In genomic region chr3:195154793-195155535, GRCh38 we compare ENCODE assay signal across 1 cellular context.
TF ChIP-seq lines count a peak whose summit lies in the region.

No MANE protein-coding gene starts in this region.

TF ChIP-seq in HepG2, 621 proteins besides CTCF, POLR2A, EP300 and RAD21 (continued from another document and continues in another):
- TF ChIP-seq ZNF800 (CRISPR knock-in tag; IDR thresholded peaks at IDR 0.05) (no peak), RFX5 (IDR thresholded peaks at IDR 0.05; ENCODE audit: low read depth, low read length) (peak; percentile 33; the same call in 1 of the 2 replicates), CEBPZ (IDR thresholded peaks at IDR 0.05; ENCODE audit: low read length) (no peak), SRSF4 (IDR thresholded peaks at IDR 0.05; ENCODE audit: low read depth, low read length, poor library complexity, severe bottlenecking) (no peak), FOXP1 (IDR thresholded peaks at IDR 0.05) (no peak), FOXP1 (CRISPR knock-in tag; IDR thresholded peaks at IDR 0.05) (peak; percentile 70; the same call in 1 of the 2 replicates), STAT6 (CRISPR knock-in tag; IDR thresholded peaks at IDR 0.05; ENCODE audit: borderline replicate concordance) (no peak; the same call in 1 of the 2 replicates), ZNF333 (CRISPR knock-in tag; IDR thresholded peaks at IDR 0.05; ENCODE audit: borderline replicate concordance) (no peak), ZBTB4 (CRISPR knock-in tag; IDR thresholded peaks at IDR 0.05; ENCODE audit: borderline replicate concordance) (peak; percentile 29; the same call in 1 of the 2 replicates), CBX1 (IDR thresholded peaks at IDR 0.05; ENCODE audit: low read depth) (no peak), ZNF33A (CRISPR knock-in tag; IDR thresholded peaks at IDR 0.05; ENCODE audit: borderline replicate concordance) (no peak), MED1 (CRISPR knock-in tag; IDR thresholded peaks at IDR 0.05) (peak; percentile 99), ZNF343 (CRISPR knock-in tag; IDR thresholded peaks at IDR 0.05) (peak; percentile 100), NR1H2 (CRISPR knock-in tag; IDR thresholded peaks at IDR 0.05; ENCODE audit: borderline replicate concordance, low read depth) (peak; percentile 71; the same call in 1 of the 2 replicates), ZBTB21 (CRISPR knock-in tag; IDR thresholded peaks at IDR 0.05) (no peak), CREBL2 (CRISPR knock-in tag; IDR thresholded peaks at IDR 0.05; ENCODE audit: borderline replicate concordance) (no peak), SP1 (IDR thresholded peaks at IDR 0.05) (no peak), SP1 (CRISPR knock-in tag; IDR thresholded peaks at IDR 0.05) (no peak), KLF6 (CRISPR knock-in tag; IDR thresholded peaks at IDR 0.05) (no peak), ZNF335 (CRISPR knock-in tag; IDR thresholded peaks at IDR 0.05) (0 out of 2 replicates have a peak, but pooled peaks have one; percentile 54), ZFP36L2 (CRISPR knock-in tag; IDR thresholded peaks at IDR 0.05) (no peak), ZNF280D (CRISPR knock-in tag; IDR thresholded peaks at IDR 0.05) (peak; percentile 19; the same call in 1 of the 2 replicates), ASH2L (IDR thresholded peaks at IDR 0.05; ENCODE audit: insufficient read length, low read depth, low read length) (peak; percentile 40), ZNF740 (CRISPR knock-in tag; IDR thresholded peaks at IDR 0.05) (no peak), XRCC5 (optimal IDR thresholded peaks at IDR 0.05; ENCODE audit: low read length) (peak; percentile 40), HMGXB4 (CRISPR knock-in tag; IDR thresholded peaks at IDR 0.05; ENCODE audit: borderline replicate concordance in 1 of 2, low read depth in 1 of 2) (peak in 1 of 2 experiments; percentile 21; a peak in 1 of 4 replicates), MED8 (CRISPR knock-in tag; IDR thresholded peaks at IDR 0.05; ENCODE audit: insufficient replicate concordance) (peak; percentile 52), TBL1XR1 (IDR thresholded peaks at IDR 0.05; ENCODE audit: borderline replicate concordance, low read length, partially characterized antibody) (no peak), ZNF281 (CRISPR knock-in tag; IDR thresholded peaks at IDR 0.05; ENCODE audit: borderline replicate concordance) (no peak), CREB1 (IDR thresholded peaks at IDR 0.05) (no peak), CREB1 (CRISPR knock-in tag; IDR thresholded peaks at IDR 0.05) (peak; percentile 67; the same call in 1 of the 2 replicates), ZC3H13 (CRISPR knock-in tag; IDR thresholded peaks at IDR 0.05) (no peak), ZNF780A (CRISPR knock-in tag; IDR thresholded peaks at IDR 0.05) (no peak), EED (CRISPR knock-in tag; IDR thresholded peaks at IDR 0.05) (no peak), MAZ (IDR thresholded peaks at IDR 0.05; ENCODE audit: borderline replicate concordance, low read depth, low read length) (0 out of 2 replicates have a peak, but pooled peaks have one; percentile 18), MAZ (CRISPR knock-in tag; IDR thresholded peaks at IDR 0.05; ENCODE audit: low read depth) (no peak), BATF2 (CRISPR knock-in tag; IDR thresholded peaks at IDR 0.05) (no peak), HCFC1 (IDR thresholded peaks at IDR 0.05; ENCODE audit: low read depth, low read length) (no peak), RAD51 (IDR thresholded peaks at IDR 0.05; ENCODE audit: borderline replicate concordance) (no peak), HNF4A (CRISPR knock-in tag; IDR thresholded peaks at IDR 0.05) (peak; percentile 83), NRL (CRISPR knock-in tag; IDR thresholded peaks at IDR 0.05; ENCODE audit: borderline replicate concordance) (no peak)
